Comparison of ENCODE assay signal across 20 cellular contexts in the genomic region with DNA sequence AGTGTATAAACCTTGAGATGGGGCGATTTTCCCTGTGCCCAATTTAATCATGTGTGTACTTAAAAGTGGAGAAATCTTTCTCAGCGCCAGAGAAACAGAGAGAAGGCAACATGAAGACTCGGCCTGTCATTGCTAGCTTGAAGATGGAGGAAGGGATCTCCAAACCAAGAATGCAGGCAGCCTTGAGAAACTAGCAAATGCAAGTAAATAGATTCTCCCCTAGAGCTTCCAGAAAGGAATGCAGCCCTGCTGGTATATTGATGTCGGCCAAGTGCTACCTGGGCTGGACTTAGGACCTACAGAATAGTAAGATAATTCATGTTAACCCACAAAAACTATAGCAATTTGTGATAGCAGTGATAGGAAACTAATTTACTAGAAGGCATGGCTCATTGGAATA.
DNase-seq lines count a peak whose midpoint lies in the region; ATAC-seq, FAIRE-seq and TF ChIP-seq lines count a peak whose summit lies in the region.
"Had no signal": no experiment of that assay in that cellular context is flagged by ENCODE, and none has a peak within 500 bp of the region (broad histone marks: within the 10 kb centered on the region; RNA-seq: fewer than 3 reads in every experiment).

No MANE protein-coding gene starts in this region.

- no TSS peak for BruUV-seq in PC-9 (replicated peaks; lab: Mats Ljungman, UMichigan)

- H3K9me3 ChIP-seq in PC-9 (ENCODE audit: insufficient read depth, low read depth) (no peaks in the 10 kb centered on the region), hepatocyte (ENCODE audit: low read depth) (no peaks in the 10 kb centered on the region), small intestine (ENCODE audit: control insufficient read depth, low read depth) (no peaks in the 10 kb centered on the region)
- H3K9me3 ChIP-seq: MG63 had no signal

- no peak overlapping the region for H3K27ac ChIP-seq in PC-9
- H3K27ac ChIP-seq in hepatocyte = peak overlapping the region; percentile 14
- no peak overlapping the region for H3K27ac ChIP-seq in small intestine (ENCODE audit: low read depth in 1 of 2, low read length in 1 of 2)
- no peak overlapping the region for H3K27ac ChIP-seq in RWPE1
- H3K27ac ChIP-seq: C4-2B had no signal

- H3K79me2 ChIP-seq in PC-9 (ENCODE audit: low read depth) (no peaks in the 10 kb centered on the region), hepatocyte (no peaks in the 10 kb centered on the region)

- DNase-seq in PC-9 = peak in 1 of 2 experiments; percentile 24
- DNase-seq in hepatocyte (ENCODE audit: low spot score) = peak; percentile 42
- peak; percentile 15 for DNase-seq in iPS-NIHi7 (ENCODE audit: extremely low spot score)
- DNase-seq in small intestine = peak; percentile 9
- no peak for DNase-seq in RWPE1 (ENCODE audit: low spot score)
- DNase-seq in COR-L47 (lab: John Stamatoyannopoulos, UW) = no peak
- DNase-seq: CD8-positive, alpha-beta T cell; DMS153; DND-41; H7; KG1; MG63; NCI-H2029 treated with DMSO at 0.1 percent for 48 hours; NCI-H2227 treated with DMSO at 0.1 percent for 48 hours; NCI-H526 treated with DMSO at 0.1 percent for 48 hours; SHP77 treated with DMSO at 0.1 percent for 48 hours had no signal

- no peak for FAIRE-seq in small intestine (lab: Jason Lieb, UNC)
- FAIRE-seq: GM12892 had no signal

- H3K9me2 ChIP-seq in PC-9 (ENCODE audit: insufficient read depth) (no peaks in the 10 kb centered on the region; the same call in 1 of the 2 replicates), hepatocyte (replicated peaks; ENCODE audit: insufficient read depth) (no peaks in the 10 kb centered on the region)

- H3F3A ChIP-seq in PC-9 (ENCODE audit: insufficient read depth, low read depth) = no peaks in the 10 kb centered on the region

- no peak for TF ChIP-seq CTCF in PC-9 (conservative IDR thresholded peaks at IDR 0.05)
- no peak for TF ChIP-seq CTCF in hepatocyte (IDR thresholded peaks at IDR 0.05; ENCODE audit: poor library complexity)
- TF ChIP-seq CTCF in RWPE1 (conservative IDR thresholded peaks at IDR 0.05; ENCODE audit: low read depth) = no peak

- H3K4me2 ChIP-seq in PC-9 (no peak overlapping the region), hepatocyte (no peak overlapping the region)

- H3K36me3 ChIP-seq in PC-9 (ENCODE audit: low read depth) (no peaks in the 10 kb centered on the region), hepatocyte (replicated peaks; ENCODE audit: insufficient read depth, low read depth) (no peaks in the 10 kb centered on the region), small intestine (ENCODE audit: control insufficient read depth in 2 of 2, insufficient read depth in 2 of 2, low read length in 2 of 2) (no peaks in the 10 kb centered on the region)
- H3K36me3 ChIP-seq: MG63 had no signal

- CTCF ChIA-PET in PC-9 (lab: Charles Lee) = no interaction called here
- CTCF ChIA-PET in RWPE1 (lab: Yijun Ruan, JAX) = no interaction called here

- 0 out of 2 replicates have a peak overlapping the region, but pooled peaks have one; percentile 30 for H2AFZ ChIP-seq in PC-9
- H2AFZ ChIP-seq in hepatocyte = no peak overlapping the region

- WGBS in hepatocyte (ENCODE audit: low lambda C conversion rate, missing lambda C conversion rate) = 77% methylated on average over 4 of the region's 4 CpGs
- WGBS in small intestine, 3 donors = 54 to 75% (median 68%) methylated on average over 4 of the region's 4 CpGs

- H3K4me3 ChIP-seq in PC-9 = no peak overlapping the region
- H3K4me3 ChIP-seq in hepatocyte = no peak overlapping the region
- no peak overlapping the region for H3K4me3 ChIP-seq in small intestine (ENCODE audit: low read depth in 1 of 2, low read length in 2 of 2)
- H3K4me3 ChIP-seq: MG63 had no signal

- ATAC-seq in GM18867 (IDR thresholded peaks at IDR 0.05; ENCODE audit: unreplicated experiment) = no peak
- ATAC-seq: CD8-positive, alpha-beta T cell; Panc1 had no signal

- no peaks in the 10 kb centered on the region for H3K27me3 ChIP-seq in PC-9 (ENCODE audit: insufficient read depth, low read depth)
- no peaks in the 10 kb centered on the region for H3K27me3 ChIP-seq in hepatocyte
- H3K27me3 ChIP-seq in small intestine (ENCODE audit: control insufficient read depth in 2 of 2, insufficient read depth in 2 of 2, low read length in 2 of 2) = no peaks in the 10 kb centered on the region
- H3K27me3 ChIP-seq: MG63 had no signal

- H4K20me1 ChIP-seq in PC-9 (ENCODE audit: insufficient read depth) = no peaks in the 10 kb centered on the region
- H4K20me1 ChIP-seq in hepatocyte (ENCODE audit: insufficient read depth, poor library complexity, severe bottlenecking) = no peaks in the 10 kb centered on the region

- POLR2A ChIA-PET in PC-9 (lab: Charles Lee; ENCODE audit: unreplicated experiment) (no interaction called here), RWPE1 (lab: Yijun Ruan, JAX; ENCODE audit: low non-redundant PET) (no interaction called here)

- H3K4me1 ChIP-seq in PC-9 (replicated peaks; ENCODE audit: insufficient read depth) = no peaks in the 10 kb centered on the region
- peaks cover 3% of the 10 kb centered on the region for H3K4me1 ChIP-seq in hepatocyte (ENCODE audit: insufficient read depth)
- no peaks in the 10 kb centered on the region for H3K4me1 ChIP-seq in small intestine (ENCODE audit: control insufficient read depth in 2 of 2, insufficient read depth in 1 of 2, low read depth in 1 of 2, low read length in 1 of 2)

- intact Hi-C loops in PC-9 (cut with micrococcal nuclease; ENCODE audit: unreplicated experiment) = no loop called here

Comparison
In these comparisons a context has a peak if more than half of its experiments do, and no peak if none do; other contexts are left out.
1. DNase-seq: peak in hepatocyte (single experiment), iPS-NIHi7 (single experiment) and small intestine (single experiment); none in RWPE1 (single experiment) and COR-L47 (single experiment).